Comparison of ENCODE assay signal across 1 cellular context in the genomic region with DNA sequence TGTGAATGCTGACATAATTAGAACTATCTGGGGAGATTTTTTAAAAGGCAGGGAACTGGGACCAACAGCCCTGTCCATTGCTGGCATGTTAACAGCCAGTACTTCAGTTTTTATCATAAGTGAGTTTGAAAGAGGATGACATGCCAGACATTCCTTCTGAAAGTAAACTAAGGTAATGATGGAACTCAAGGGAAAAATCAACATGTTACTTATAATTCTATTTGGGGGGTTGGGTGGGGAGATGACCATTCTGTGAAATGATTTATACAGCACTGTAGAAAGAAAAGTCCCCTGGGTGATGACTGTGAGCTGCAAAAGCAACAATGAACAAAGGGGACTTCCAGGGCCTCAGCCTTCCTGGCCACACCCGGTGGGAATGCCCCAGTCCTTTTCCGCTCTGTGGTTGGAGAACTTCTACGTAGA.
TF ChIP-seq lines count a peak whose summit lies in the region.

No MANE protein-coding gene starts in this region.

TF ChIP-seq in WTC11, 78 proteins besides CTCF, POLR2A, EP300 and RAD21 (continued from another document):
- TF ChIP-seq, protein P1, sequence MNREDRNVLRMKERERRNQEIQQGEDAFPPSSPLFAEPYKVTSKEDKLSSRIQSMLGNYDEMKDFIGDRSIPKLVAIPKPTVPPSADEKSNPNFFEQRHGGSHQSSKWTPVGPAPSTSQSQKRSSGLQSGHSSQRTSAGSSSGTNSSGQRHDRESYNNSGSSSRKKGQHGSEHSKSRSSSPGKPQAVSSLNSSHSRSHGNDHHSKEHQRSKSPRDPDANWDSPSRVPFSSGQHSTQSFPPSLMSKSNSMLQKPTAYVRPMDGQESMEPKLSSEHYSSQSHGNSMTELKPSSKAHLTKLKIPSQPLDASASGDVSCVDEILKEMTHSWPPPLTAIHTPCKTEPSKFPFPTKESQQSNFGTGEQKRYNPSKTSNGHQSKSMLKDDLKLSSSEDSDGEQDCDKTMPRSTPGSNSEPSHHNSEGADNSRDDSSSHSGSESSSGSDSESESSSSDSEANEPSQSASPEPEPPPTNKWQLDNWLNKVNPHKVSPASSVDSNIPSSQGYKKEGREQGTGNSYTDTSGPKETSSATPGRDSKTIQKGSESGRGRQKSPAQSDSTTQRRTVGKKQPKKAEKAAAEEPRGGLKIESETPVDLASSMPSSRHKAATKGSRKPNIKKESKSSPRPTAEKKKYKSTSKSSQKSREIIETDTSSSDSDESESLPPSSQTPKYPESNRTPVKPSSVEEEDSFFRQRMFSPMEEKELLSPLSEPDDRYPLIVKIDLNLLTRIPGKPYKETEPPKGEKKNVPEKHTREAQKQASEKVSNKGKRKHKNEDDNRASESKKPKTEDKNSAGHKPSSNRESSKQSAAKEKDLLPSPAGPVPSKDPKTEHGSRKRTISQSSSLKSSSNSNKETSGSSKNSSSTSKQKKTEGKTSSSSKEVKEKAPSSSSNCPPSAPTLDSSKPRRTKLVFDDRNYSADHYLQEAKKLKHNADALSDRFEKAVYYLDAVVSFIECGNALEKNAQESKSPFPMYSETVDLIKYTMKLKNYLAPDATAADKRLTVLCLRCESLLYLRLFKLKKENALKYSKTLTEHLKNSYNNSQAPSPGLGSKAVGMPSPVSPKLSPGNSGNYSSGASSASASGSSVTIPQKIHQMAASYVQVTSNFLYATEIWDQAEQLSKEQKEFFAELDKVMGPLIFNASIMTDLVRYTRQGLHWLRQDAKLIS (CRISPR knock-in tag; IDR thresholded peaks at IDR 0.05; ENCODE audit: borderline replicate concordance), result no peak
